8 cellular contexts compared by ENCODE assay signal in genomic region chr17:83050651-83051422, GRCh38. TPM values are rescaled to one million over a fixed set of nuclear protein-coding genes. Genes with fewer than 3 reads are reported as not detected.
DNase-seq lines count a peak whose midpoint lies in the region; ATAC-seq and TF ChIP-seq lines count a peak whose summit lies in the region.

No MANE protein-coding gene starts in this region.

- H3K14ac ChIP-seq in mesenchymal stem cell (ENCODE audit: low read length in 2 of 2), result peak overlapping the region in 1 of 2 experiments; percentile 88

- H3K4me3 ChIP-seq in mesenchymal stem cell (ENCODE audit: insufficient read depth in 1 of 2, low read depth in 1 of 2, low read length in 2 of 2) (peak overlapping the region; percentile 74 to 83), urinary bladder (ENCODE audit: low read depth, low read length) (peak overlapping the region; percentile 73)

- no peak for TF ChIP-seq EP300 in Ishikawa (IDR thresholded peaks at IDR 0.05; ENCODE audit: borderline replicate concordance)

- H2BK5ac ChIP-seq in mesenchymal stem cell (ENCODE audit: low read depth, low read length, poor library complexity, severe bottlenecking), result peak overlapping the region; percentile 48

- H3K27me3 Mint-ChIP-seq in MCF 10A (ENCODE audit: insufficient read depth, unreplicated experiment), result no peaks in the 10 kb centered on the region

- H3K4me3 Mint-ChIP-seq in MCF 10A (ENCODE audit: unreplicated experiment), result peak overlapping the region; percentile 73

- peak overlapping the region in 1 of 2 experiments; percentile 42 for H3K4ac ChIP-seq in mesenchymal stem cell (ENCODE audit: low read depth in 1 of 2, low read length in 2 of 2)

- no TSS peak for BruUV-seq in MCF 10A (replicated peaks; lab: Mats Ljungman, UMichigan)

- no peak overlapping the region for H2AK5ac ChIP-seq in mesenchymal stem cell (ENCODE audit: low read length, severe bottlenecking)

- TF ChIP-seq CTCF in C4-2B (conservative IDR thresholded peaks at IDR 0.05), result no peak
- TF ChIP-seq CTCF in MCF 10A (IDR thresholded peaks at IDR 0.05; ENCODE audit: unreplicated experiment), result no peak

- peak overlapping the region; percentile 69 to 81 for H3K18ac ChIP-seq in mesenchymal stem cell (ENCODE audit: low read depth in 1 of 2, low read length in 2 of 2)

- peaks cover 16% of the 10 kb centered on the region for H3K79me1 ChIP-seq in mesenchymal stem cell (replicated peaks; ENCODE audit: low read length, poor library complexity, severe bottlenecking)

- POLR2A ChIA-PET in MCF 10A (lab: Yijun Ruan, JAX), result interaction anchor here (0.7 kb wide), 1 partner anchor 187 kb away, joined by 3 read pairs; no protein-coding TSS in a partner anchor

- ATAC-seq in HG03521 (IDR thresholded peaks at IDR 0.05; ENCODE audit: unreplicated experiment) (no peak), HG03135 (IDR thresholded peaks at IDR 0.05; ENCODE audit: unreplicated experiment) (no peak)

- H3K27ac Mint-ChIP-seq in MCF 10A (ENCODE audit: low read depth, unreplicated experiment), result no peak overlapping the region

- CTCF ChIA-PET in MCF 10A (lab: Yijun Ruan, JAX), result no interaction called here

- H3K36me3 Mint-ChIP-seq in MCF 10A (ENCODE audit: insufficient read depth, unreplicated experiment), result peaks cover 11% of the 10 kb centered on the region

- intact Hi-C loops in MCF 10A (cut with micrococcal nuclease), result no loop called here

- H4K8ac ChIP-seq in mesenchymal stem cell (ENCODE audit: low read length), result peak overlapping the region; percentile 97

- 52% methylated on average over 33 of the region's 57 CpGs for WGBS in mesenchymal stem cell
- 28% methylated on average over 57 of the region's 57 CpGs for WGBS in urinary bladder

- no peaks in the 10 kb centered on the region for H3K27me3 ChIP-seq in mesenchymal stem cell (ENCODE audit: control insufficient read depth in 1 of 2, insufficient read depth in 1 of 2, low read length in 2 of 2)

- peaks cover 5% of the 10 kb centered on the region for H3K9me3 ChIP-seq in mesenchymal stem cell (ENCODE audit: control insufficient read depth, low read length)

- H3K4me2 ChIP-seq in mesenchymal stem cell (ENCODE audit: low read length, poor library complexity, severe bottlenecking), result peak overlapping the region; percentile 97

- H3K9me3 Mint-ChIP-seq in MCF 10A (ENCODE audit: unreplicated experiment), result peaks cover 7% of the 10 kb centered on the region

- H3K23ac ChIP-seq in mesenchymal stem cell (ENCODE audit: low read length in 2 of 2), result peak overlapping the region in 1 of 2 experiments; percentile 48

- H2BK12ac ChIP-seq in mesenchymal stem cell (ENCODE audit: low read length in 2 of 2), result peak overlapping the region in 1 of 2 experiments; percentile 65

- TF ChIP-seq RAD21 in Ishikawa (IDR thresholded peaks at IDR 0.05; ENCODE audit: low read depth), result no peak

- peaks cover 22% of the 10 kb centered on the region for H3K4me1 ChIP-seq in mesenchymal stem cell (ENCODE audit: control insufficient read depth, insufficient read depth, low read depth, low read length)
- H3K4me1 ChIP-seq in urinary bladder (ENCODE audit: insufficient read depth), result peaks cover under 1% of the 10 kb centered on the region

- no peaks in the 10 kb centered on the region for H3K4me1 Mint-ChIP-seq in MCF 10A (ENCODE audit: insufficient read depth, unreplicated experiment)

- H3K36me3 ChIP-seq in mesenchymal stem cell (ENCODE audit: control insufficient read depth in 1 of 2, insufficient read depth in 2 of 2, low read depth in 1 of 2, low read length in 2 of 2) (peaks cover 6 to 13% of the 10 kb centered on the region in 2 experiments), urinary bladder (ENCODE audit: insufficient read depth) (peaks cover 3% of the 10 kb centered on the region)

- DNase-seq in MCF 10A (ENCODE audit: unreplicated experiment), result peak; percentile 17
- no peak for DNase-seq in mesenchymal stem cell
- DNase-seq in LoVo (ENCODE audit: low spot score), result no peak

- peak overlapping the region; percentile 89 for H2BK120ac ChIP-seq in mesenchymal stem cell (ENCODE audit: low read depth, low read length)

- peak overlapping the region; percentile 89 for H2BK15ac ChIP-seq in mesenchymal stem cell (ENCODE audit: low read depth, poor library complexity, severe bottlenecking)

- peak overlapping the region; percentile 91 for H2AFZ ChIP-seq in mesenchymal stem cell (ENCODE audit: low read depth, low read length)

- H3K9ac ChIP-seq in mesenchymal stem cell (ENCODE audit: low read length), result peak overlapping the region; percentile 83

- peak overlapping the region; percentile 99 for H4K91ac ChIP-seq in mesenchymal stem cell (ENCODE audit: low read length)

- H3K27ac ChIP-seq in C4-2B, result peak overlapping the region; percentile 97
- no peak overlapping the region for H3K27ac ChIP-seq in mesenchymal stem cell (ENCODE audit: low read length, poor library complexity, severe bottlenecking)
- no peak overlapping the region for H3K27ac ChIP-seq in urinary bladder (ENCODE audit: low read depth)

TF ChIP-seq in Ishikawa, 13 proteins besides CTCF, POLR2A, EP300 and RAD21:
- TF ChIP-seq TCF12 (IDR thresholded peaks at IDR 0.05; ENCODE audit: low read depth) (peak; percentile 80; the same call in 1 of the 2 replicates), CREB1 (IDR thresholded peaks at IDR 0.05; ENCODE audit: low read depth) (no peak), EGR1 (IDR thresholded peaks at IDR 0.05) (peak; percentile 96), TEAD4 (IDR thresholded peaks at IDR 0.05) (no peak), YY1 (IDR thresholded peaks at IDR 0.05; ENCODE audit: low read depth) (no peak), NFIC (IDR thresholded peaks at IDR 0.05) (no peak), ZBTB7A (IDR thresholded peaks at IDR 0.05; ENCODE audit: low read depth) (no peak), USF1 (IDR thresholded peaks at IDR 0.05) (peak; percentile 49; the same call in 1 of the 2 replicates)

RNA-seq across cellular contexts. Expression of gene METRNL, which starts 28.6 kb away (rescaled TPM):
- 14.5 and 24.1 TPM in 2 replicates for total RNA-seq in MCF 10A (2022)
- polyA plus RNA-seq in mesenchymal stem cell (2013, experiment 1 of 2), result 15.1 TPM
- polyA plus RNA-seq in mesenchymal stem cell (2013, experiment 2 of 2), result 14.1 TPM
- total RNA-seq in urinary bladder, result 37.7 TPM
- 118 TPM for polyA plus RNA-seq in urinary bladder
